In genomic region chrX:41384041-41384705, GRCh38 we compare ENCODE assay signal across 8 cellular contexts. TPM values are rescaled to one million over a fixed set of nuclear protein-coding genes. Genes with fewer than 3 reads are reported as not detected.
DNase-seq lines count a peak whose midpoint lies in the region; ATAC-seq and TF ChIP-seq lines count a peak whose summit lies in the region.

No MANE protein-coding gene starts in this region.

- WGBS in mesendoderm (ENCODE audit: extremely low coverage, insufficient coverage, low lambda C conversion rate) = no CpG with 5 or more reads among the region's 10 CpGs
- 79% methylated on average over 10 of the region's 10 CpGs for WGBS in thymus

- DNase-seq in HK-2 (ENCODE audit: unreplicated experiment) (peak; percentile 64), brain microvascular endothelial cell (peak; percentile 78), mesendoderm (peak; percentile 58), NCI-H446 treated with DMSO at 0.1 percent for 48 hours (lab: John Stamatoyannopoulos, UW) (no peak), NCI-H69 (lab: John Stamatoyannopoulos, UW) (no peak)

- no peak overlapping the region for H3K56ac ChIP-seq in mesendoderm (ENCODE audit: low read length)

- no peak for TF ChIP-seq CTCF in brain microvascular endothelial cell (IDR thresholded peaks at IDR 0.05; ENCODE audit: low read depth, low read length, missing control alignments)

- no peak overlapping the region for H3K4me3 ChIP-seq in brain microvascular endothelial cell (ENCODE audit: low read depth, low read length)
- no peak overlapping the region for H3K4me3 ChIP-seq in mesendoderm (ENCODE audit: low read length)
- no peak overlapping the region for H3K4me3 ChIP-seq in thymus (ENCODE audit: low read length)

- H4K5ac ChIP-seq in mesendoderm (ENCODE audit: low read length) = no peak overlapping the region

- H3K36me3 Mint-ChIP-seq in T-helper 1 cell treated with Interleukin-12 subunit alpha and Interleukin-12 subunit beta and Interleukin-4 antibody, amounts not matched to agents 30 μg/mL and 1 μg/mL, for 36 hours (ENCODE audit: low read depth) = no peaks in the 10 kb centered on the region

- no peak overlapping the region for H3K23ac ChIP-seq in mesendoderm (ENCODE audit: low read length)

- H3K36me3 ChIP-seq in brain microvascular endothelial cell (replicated peaks) = no peaks in the 10 kb centered on the region
- H3K36me3 ChIP-seq in mesendoderm (ENCODE audit: control insufficient read depth, insufficient read depth, low read length) = no peaks in the 10 kb centered on the region
- no peaks in the 10 kb centered on the region for H3K36me3 ChIP-seq in thymus (ENCODE audit: control insufficient read depth, insufficient read depth)

- H3K27me3 Mint-ChIP-seq in T-helper 1 cell treated with Interleukin-12 subunit alpha and Interleukin-12 subunit beta and Interleukin-4 antibody, amounts not matched to agents 30 μg/mL and 1 μg/mL, for 36 hours (ENCODE audit: low read depth) = no peaks in the 10 kb centered on the region

- in situ Hi-C loops in brain microvascular endothelial cell (cut with HindIII; ENCODE audit: low pct_ligation_motif_present, low sequenced_read_pairs) = no loop called here

- H3K27ac ChIP-seq in brain microvascular endothelial cell = peak overlapping the region; percentile 65
- H3K27ac ChIP-seq in mesendoderm (ENCODE audit: low read depth, low read length) = no peak overlapping the region
- H3K27ac ChIP-seq in thymus (ENCODE audit: low read depth) = peak overlapping the region; percentile 18

- no peak overlapping the region for H3K9ac ChIP-seq in mesendoderm (ENCODE audit: low read length)

- H2AK5ac ChIP-seq in mesendoderm (ENCODE audit: low read length) = no peak overlapping the region

- H2BK120ac ChIP-seq in mesendoderm (ENCODE audit: low read depth, low read length) = no peak overlapping the region

- no peaks in the 10 kb centered on the region for H3K9me3 Mint-ChIP-seq in T-helper 1 cell treated with Interleukin-12 subunit alpha and Interleukin-12 subunit beta and Interleukin-4 antibody, amounts not matched to agents 30 μg/mL and 1 μg/mL, for 36 hours

- no peaks in the 10 kb centered on the region for H3K79me2 ChIP-seq in mesendoderm (ENCODE audit: control insufficient read depth, insufficient read depth, low read length)

- H3K4me1 ChIP-seq in mesendoderm (ENCODE audit: control insufficient read depth, low read depth, low read length) = no peaks in the 10 kb centered on the region
- peaks cover 10% of the 10 kb centered on the region for H3K4me1 ChIP-seq in thymus (ENCODE audit: control insufficient read depth, insufficient read depth, low read length)

- no peak overlapping the region for H3K4ac ChIP-seq in mesendoderm (ENCODE audit: low read depth, low read length)

- no peak overlapping the region for H4K8ac ChIP-seq in mesendoderm (ENCODE audit: low read depth, low read length)

- no peaks in the 10 kb centered on the region for H3K9me3 ChIP-seq in thymus (ENCODE audit: control insufficient read depth)

- H3K18ac ChIP-seq in mesendoderm (ENCODE audit: low read length) = no peak overlapping the region

- no peak overlapping the region for H2BK15ac ChIP-seq in mesendoderm (replicated peaks; ENCODE audit: low read depth)

- H3K4me2 ChIP-seq in mesendoderm (ENCODE audit: low read length) = no peak overlapping the region

- peaks cover 13% of the 10 kb centered on the region for H3K4me1 Mint-ChIP-seq in T-helper 1 cell treated with Interleukin-12 subunit alpha and Interleukin-12 subunit beta and Interleukin-4 antibody, amounts not matched to agents 30 μg/mL and 1 μg/mL, for 36 hours (ENCODE audit: low read depth)

- no peak overlapping the region for H2BK5ac ChIP-seq in mesendoderm (ENCODE audit: low read length)

- no peaks in the 10 kb centered on the region for H3K79me1 ChIP-seq in mesendoderm (ENCODE audit: low read length)

- H3K4me3 Mint-ChIP-seq in T-helper 1 cell treated with Interleukin-12 subunit alpha and Interleukin-12 subunit beta and Interleukin-4 antibody, amounts not matched to agents 30 μg/mL and 1 μg/mL, for 36 hours = peak overlapping the region; percentile 21

- H3K27me3 ChIP-seq in brain microvascular endothelial cell (replicated peaks) (no peaks in the 10 kb centered on the region), mesendoderm (ENCODE audit: insufficient read depth, low read length, poor library complexity) (no peaks in the 10 kb centered on the region), thymus (ENCODE audit: control insufficient read depth, insufficient read depth) (no peaks in the 10 kb centered on the region)

- no peak for ATAC-seq in HG02759 (IDR thresholded peaks at IDR 0.05; ENCODE audit: unreplicated experiment)

- peak overlapping the region; percentile 92 for H3K27ac Mint-ChIP-seq in T-helper 1 cell treated with Interleukin-12 subunit alpha and Interleukin-12 subunit beta and Interleukin-4 antibody, amounts not matched to agents 30 μg/mL and 1 μg/mL, for 36 hours

RNA-seq across cellular contexts. Expression of gene DDX3X, which starts 50.2 kb away (rescaled TPM):
- polyA plus RNA-seq in mesendoderm (2013, experiment 1 of 2) = 156 TPM
- 152 TPM for polyA plus RNA-seq in mesendoderm (2013, experiment 2 of 2)
- polyA plus RNA-seq in thymus = 117 TPM

Comparison
In these comparisons a context has a peak if more than half of its experiments do, and no peak if none do; other contexts are left out.
1. DNase-seq: peak in HK-2 (single experiment), brain microvascular endothelial cell (single experiment) and mesendoderm (single experiment); none in NCI-H446 treated with DMSO at 0.1 percent for 48 hours (single experiment) and NCI-H69 (single experiment).